ENCODE assay signal across 22 cellular contexts in genomic region chr3:148450819-148451218, GRCh38.
DNase-seq lines count a peak whose midpoint lies in the region; ATAC-seq, FAIRE-seq and TF ChIP-seq lines count a peak whose summit lies in the region.
"Had no signal": no experiment of that assay in that cellular context is flagged by ENCODE, and none has a peak within 500 bp of the region (broad histone marks: within the 10 kb centered on the region; RNA-seq: fewer than 3 reads in every experiment).

No MANE protein-coding gene starts in this region.

- no peaks in the 10 kb centered on the region for H3K4me1 ChIP-seq in GM12878 (ENCODE audit: control insufficient read depth, insufficient read depth, low read length)
- no peaks in the 10 kb centered on the region for H3K4me1 ChIP-seq in smooth muscle cell (ENCODE audit: low read depth)
- no peaks in the 10 kb centered on the region for H3K4me1 ChIP-seq in naive thymus-derived CD4-positive, alpha-beta T cell (ENCODE audit: control insufficient read depth in 2 of 2, insufficient read depth in 2 of 2, low read length in 2 of 2)
- H3K4me1 ChIP-seq: BLaER1 had no signal

- no peak overlapping the region for H2AFZ ChIP-seq in GM12878 (ENCODE audit: control insufficient read depth, low read depth, low read length)
- peak overlapping the region; percentile 4 for H2AFZ ChIP-seq in smooth muscle cell (ENCODE audit: low read depth)

- ATAC-seq in GM12878 (peak; percentile 29), GM21423 (IDR thresholded peaks at IDR 0.05; ENCODE audit: unreplicated experiment) (no peak)
- ATAC-seq in naive thymus-derived CD4-positive, alpha-beta T cell: no peak
- ATAC-seq: activated CD8-positive, alpha-beta T cell treated with anti-CD3 and anti-CD28 coated beads, Interleukin-2, amount 10 ng/mL, durations not matched to agents 7 days and 5 days had no signal

- CTCF ChIA-PET in GM12878 (lab: Yijun Ruan, JAX): interaction anchor here (0.6 to 1.7 kb wide), 2 partner anchors 12 to 248 kb away, joined by 3 to 5 read pairs; no protein-coding TSS in a partner anchor
- CTCF ChIA-PET in naive thymus-derived CD4-positive, alpha-beta T cell (lab: Charles Lee): no interaction called here

- no peak overlapping the region for H3K27ac Mint-ChIP-seq in naive thymus-derived CD4-positive, alpha-beta T cell
- H3K27ac Mint-ChIP-seq: activated CD8-positive, alpha-beta T cell treated with anti-CD3 and anti-CD28 coated beads, Interleukin-2, amount 10 ng/mL, durations not matched to agents 7 days and 5 days; dendritic cell treated with granulocyte-macrophage colony-stimulating factor and Interleukin-4, amounts not matched to agents 40 ng/mL and 50 ng/mL, for 4 days; type B pancreatic cell had no signal

- no peak for TF ChIP-seq RAD21 in GM12878 (IDR thresholded peaks at IDR 0.05; ENCODE audit: insufficient read depth, low read depth, low read length)

- H3K36me3 Mint-ChIP-seq in naive thymus-derived CD4-positive, alpha-beta T cell: no peaks in the 10 kb centered on the region
- H3K36me3 Mint-ChIP-seq: type B pancreatic cell had no signal

- POLR2A ChIA-PET in GM12878 (lab: Charles Lee): no interaction called here
- POLR2A ChIA-PET in naive thymus-derived CD4-positive, alpha-beta T cell (lab: Charles Lee): no interaction called here

- FAIRE-seq in GM12878 (lab: Jason Lieb, UNC): no peak

- H3K27ac ChIP-seq in GM12878 (ENCODE audit: control insufficient read depth, insufficient read depth) (no peak overlapping the region), smooth muscle cell (ENCODE audit: low read depth) (no peak overlapping the region)
- no peak overlapping the region for H3K27ac ChIP-seq in naive thymus-derived CD4-positive, alpha-beta T cell (ENCODE audit: low read depth, low read length)
- H3K27ac ChIP-seq: BLaER1 had no signal

- no peak for TF ChIP-seq POLR2A in GM12878 (IDR thresholded peaks at IDR 0.05; ENCODE audit: low read depth, low read length)

- H3K9me3 ChIP-seq in GM12878 (replicated peaks; ENCODE audit: control insufficient read depth, insufficient read depth, low read length): no peaks in the 10 kb centered on the region
- H3K9me3 ChIP-seq in smooth muscle cell (replicated peaks; ENCODE audit: low read depth): no peaks in the 10 kb centered on the region
- H3K9me3 ChIP-seq in naive thymus-derived CD4-positive, alpha-beta T cell (ENCODE audit: control insufficient read depth in 2 of 3, low read length in 3 of 3): no peaks in the 10 kb centered on the region
- H3K9me3 ChIP-seq: BLaER1 had no signal

- H3K9ac ChIP-seq in GM12878 (ENCODE audit: control insufficient read depth, insufficient read depth, low read length) (no peak overlapping the region), smooth muscle cell (ENCODE audit: low read depth) (no peak overlapping the region)
- H3K9ac ChIP-seq: BLaER1 had no signal

- no peaks in the 10 kb centered on the region for H3K27me3 ChIP-seq in GM12878 (replicated peaks in 1 of 2; ENCODE audit: control insufficient read depth in 2 of 2, insufficient read depth in 2 of 2, low read length in 1 of 2)
- H3K27me3 ChIP-seq in smooth muscle cell (ENCODE audit: low read depth): no peaks in the 10 kb centered on the region
- H3K27me3 ChIP-seq in naive thymus-derived CD4-positive, alpha-beta T cell (ENCODE audit: control insufficient read depth in 2 of 2, insufficient read depth in 2 of 2, low read length in 2 of 2): no peaks in the 10 kb centered on the region
- H3K27me3 ChIP-seq: BLaER1 had no signal

- H3K4me3 ChIP-seq in GM12878: no peak overlapping the region
- no peak overlapping the region for H3K4me3 ChIP-seq in smooth muscle cell
- no peak overlapping the region for H3K4me3 ChIP-seq in naive thymus-derived CD4-positive, alpha-beta T cell (ENCODE audit: low read length)
- H3K4me3 ChIP-seq: BLaER1 had no signal

- no TSS peak for BruUV-seq in GM12878 (replicated peaks; lab: Mats Ljungman, UMichigan)

- H3K79me2 ChIP-seq in GM12878 (ENCODE audit: control insufficient read depth, insufficient read depth, low read length) (no peaks in the 10 kb centered on the region), smooth muscle cell (ENCODE audit: low read depth) (no peaks in the 10 kb centered on the region)

- H3K4me2 ChIP-seq in GM12878 (ENCODE audit: control insufficient read depth, insufficient read depth): no peak overlapping the region
- no peak overlapping the region for H3K4me2 ChIP-seq in smooth muscle cell
- H3K4me2 ChIP-seq: BLaER1 had no signal

- in situ Hi-C loops in GM12878 (cut with MboI): no loop called here

- intact Hi-C loops in GM12878 (cut with micrococcal nuclease; ENCODE audit: unreplicated experiment): no loop called here
- intact Hi-C loops in naive thymus-derived CD4-positive, alpha-beta T cell (cut with micrococcal nuclease): no loop called here

- H3F3A ChIP-seq in smooth muscle cell (ENCODE audit: low read depth): no peaks in the 10 kb centered on the region

- peak; percentile 34 for DNase-seq in DMS153 (lab: John Stamatoyannopoulos, UW)
- no peak for DNase-seq in DMS153 treated with DMSO at 0.1 percent for 48 hours (lab: John Stamatoyannopoulos, UW; ENCODE audit: unreplicated experiment)
- DNase-seq in M059J (ENCODE audit: low read depth): peak; percentile 2
- DNase-seq in GM12878 (ENCODE audit: low read depth, low spot score): no peak
- DNase-seq in smooth muscle cell (lab: John Stamatoyannopoulos, UW; ENCODE audit: unreplicated experiment): no peak
- no peak for DNase-seq in naive thymus-derived CD4-positive, alpha-beta T cell
- no peak for DNase-seq in AML-193 (lab: John Stamatoyannopoulos, UW)
- DNase-seq: activated CD4-positive, CD25-positive, alpha-beta regulatory T cell treated with anti-CD3 and anti-CD28 coated beads, Interleukin-2, amount 50 U/mL, for 72 hours; activated CD8-positive, alpha-beta T cell treated with anti-CD3 and anti-CD28 coated beads, Interleukin-2, amount 10 ng/mL, durations not matched to agents 7 days and 5 days; activated naive CD4-positive, alpha-beta T cell treated with Interleukin-2 at 50 U/mL for 16 hours; activated T-cell treated with anti-CD3 and anti-CD28 coated beads, Interleukin-2, amount 50 U/mL, for 1 hour; amniotic stem cell; head of caudate nucleus; NCI-H1417 treated with DMSO at 0.1 percent for 48 hours; NCI-H2171; NK-92 treated with Interleukin-12 subunit alpha and Interleukin-12 subunit beta, amount 100 ng/mL, for 24 hours; stimulated activated CD4-positive, alpha-beta T cell treated with anti-CD3 and anti-CD28 coated beads, Interleukin-12 subunit alpha, Interleukin-12 subunit beta, amount 100 ng/mL, for 4 hours; T-helper 9 cell had no signal

- 29% methylated on average over 5 of the region's 5 CpGs for WGBS in GM12878 (ENCODE audit: insufficient coverage, insufficient replicate concordance, low lambda C conversion rate, missing lambda C conversion rate)
- 77% methylated on average over 5 of the region's 5 CpGs for WGBS in smooth muscle cell (ENCODE audit: low lambda C conversion rate)

- TF ChIP-seq CTCF in GM12878 (IDR thresholded peaks at IDR 0.05 in 2 of 3, conservative IDR thresholded peaks at IDR 0.05 in 1 of 3; ENCODE audit: control insufficient read depth in 2 of 3, extremely low read depth in 1 of 3, insufficient read depth in 1 of 3, low read depth in 3 of 3, low read length in 3 of 3) (no peak), smooth muscle cell (IDR thresholded peaks at IDR 0.05; ENCODE audit: borderline replicate concordance, insufficient read depth, poor library complexity, severe bottlenecking) (no peak)

- H3K4me3 Mint-ChIP-seq in naive thymus-derived CD4-positive, alpha-beta T cell: no peak overlapping the region
- H3K4me3 Mint-ChIP-seq: activated CD8-positive, alpha-beta T cell treated with anti-CD3 and anti-CD28 coated beads, Interleukin-2, amount 10 ng/mL, durations not matched to agents 7 days and 5 days; dendritic cell treated with granulocyte-macrophage colony-stimulating factor and Interleukin-4, amounts not matched to agents 40 ng/mL and 50 ng/mL, for 4 days; type B pancreatic cell had no signal

- SMC1A ChIA-PET in GM12878 (lab: Charles Lee; ENCODE audit: uncharacterized antibody, unreplicated experiment): interaction anchor here (0.6 to 1.0 kb wide), 3 partner anchors 9 to 1172 kb away, joined by 3 read pairs; no protein-coding TSS in a partner anchor

- RAD21 ChIA-PET in GM12878 (lab: Charles Lee; ENCODE audit: unreplicated experiment): interaction anchor here (1.1 kb wide), 1 partner anchor 11 kb away, joined by 3 read pairs; no protein-coding TSS in a partner anchor

- peaks cover 0 to 10% (median 0%) of the 10 kb centered on the region in 11 donors for H3K9me3 Mint-ChIP-seq in naive thymus-derived CD4-positive, alpha-beta T cell
- H3K9me3 Mint-ChIP-seq: dendritic cell treated with granulocyte-macrophage colony-stimulating factor and Interleukin-4, amounts not matched to agents 40 ng/mL and 50 ng/mL, for 4 days; type B pancreatic cell had no signal

- H3K27me3 Mint-ChIP-seq in naive thymus-derived CD4-positive, alpha-beta T cell: no peaks in the 10 kb centered on the region
- H3K27me3 Mint-ChIP-seq: dendritic cell treated with granulocyte-macrophage colony-stimulating factor and Interleukin-4, amounts not matched to agents 40 ng/mL and 50 ng/mL, for 4 days; type B pancreatic cell had no signal

- H3K36me3 ChIP-seq in GM12878 (ENCODE audit: control insufficient read depth in 2 of 2, insufficient read depth in 2 of 2, low read length in 1 of 2) (no peaks in the 10 kb centered on the region), smooth muscle cell (ENCODE audit: low read depth) (no peaks in the 10 kb centered on the region)
- H3K36me3 ChIP-seq in naive thymus-derived CD4-positive, alpha-beta T cell (ENCODE audit: control insufficient read depth in 2 of 3, insufficient read depth in 3 of 3, low read length in 3 of 3): no peaks in the 10 kb centered on the region
- H3K36me3 ChIP-seq: BLaER1 had no signal

- no peak for TF ChIP-seq EP300 in GM12878 (IDR thresholded peaks at IDR 0.05; ENCODE audit: borderline replicate concordance in 1 of 2, control insufficient read depth in 1 of 2, low read depth in 2 of 2, low read length in 2 of 2)

- H4K20me1 ChIP-seq in GM12878 (ENCODE audit: control insufficient read depth, insufficient read depth) (no peaks in the 10 kb centered on the region), smooth muscle cell (ENCODE audit: low read depth) (no peaks in the 10 kb centered on the region)
- H4K20me1 ChIP-seq: BLaER1 had no signal

- H3K4me1 Mint-ChIP-seq in naive thymus-derived CD4-positive, alpha-beta T cell: no peaks in the 10 kb centered on the region

TF ChIP-seq in GM12878, 131 proteins besides CTCF, POLR2A, EP300 and RAD21 (continues in another document):
- TF ChIP-seq JUNB (IDR thresholded peaks at IDR 0.05) (no peak), E2F4 (IDR thresholded peaks at IDR 0.05; ENCODE audit: low read depth, low read length) (no peak)

Comparison
In these comparisons a context has a peak if more than half of its experiments do, and no peak if none do; other contexts are left out.
1. DNase-seq: peak in DMS153 (single experiment) and M059J (single experiment); none in DMS153 treated with DMSO at 0.1 percent for 48 hours (single experiment), GM12878 (single experiment), smooth muscle cell (single experiment), naive thymus-derived CD4-positive, alpha-beta T cell (0 of 9) and AML-193 (0 of 2).